7 cellular contexts compared by ENCODE assay signal in genomic region chr9:178970-179383, GRCh38. TPM values are rescaled to one million over a fixed set of nuclear protein-coding genes. Genes with fewer than 3 reads are reported as not detected.
DNase-seq lines count a peak whose midpoint lies in the region; ATAC-seq and TF ChIP-seq lines count a peak whose summit lies in the region.
"Not testable (repeated sequence)": the region's sequence is repeated elsewhere in the genome, so short reads cannot be mapped to it uniquely, and the experiment has no call there.

ZNG1A (minus strand) TSS chr9:179056; CDS start chr9:178969, 87 bp downstream.

- H3F3A ChIP-seq in GM23338 (replicated peaks; ENCODE audit: low read depth), result not testable (repeated sequence)

- not testable (repeated sequence) for H3K79me2 ChIP-seq in GM23338 (replicated peaks; ENCODE audit: insufficient read depth)

- 0 out of 4 replicates have a peak, but pooled peaks of 1 of the 2 experiments have one; percentile 8 for TF ChIP-seq CTCF in GM23338 (conservative IDR thresholded peaks at IDR 0.05; ENCODE audit: low read depth in 2 of 2)
- TF ChIP-seq CTCF in foreskin fibroblast (IDR thresholded peaks at IDR 0.05; ENCODE audit: low read depth, low read length), result not testable (repeated sequence)

- not testable (repeated sequence) for H4K20me1 ChIP-seq in GM23338 (replicated peaks; ENCODE audit: insufficient read depth)

- not testable (repeated sequence) for H3K4me1 ChIP-seq in GM23338 (ENCODE audit: insufficient read depth)

- WGBS in adipose tissue, 3 donors, result 0 to 1% (median 0%) methylated on average over 10 to 20 of the region's 32 CpGs

- H3K36me3 ChIP-seq in GM23338 (ENCODE audit: insufficient read depth), result not testable (repeated sequence)

- H3K4me3 Mint-ChIP-seq in GM23338, result peak within 1 kb of the TSS; percentile 89
- H3K4me3 Mint-ChIP-seq in naive B cell, result peak within 1 kb of the TSS; percentile 32 to 89 (median 81)

- not testable (repeated sequence) for H3K27me3 ChIP-seq in GM23338 (ENCODE audit: insufficient read depth)

- H3K27ac Mint-ChIP-seq in GM23338, result peak within 1 kb of the TSS; percentile 93
- H3K27ac Mint-ChIP-seq in naive B cell, result peak within 1 kb of the TSS in 5 of 6 donors; percentile 81 to 96 (median 94)

- peak within 1 kb of the TSS; percentile 80 for H3K4me2 ChIP-seq in GM23338

- H3K9me2 ChIP-seq in GM23338 (ENCODE audit: insufficient read depth), result not testable (repeated sequence)

- not testable (repeated sequence) for H3K9me3 Mint-ChIP-seq in GM23338, naive B cell

- H3K27me3 Mint-ChIP-seq in GM23338 (ENCODE audit: insufficient read depth, low read depth, poor library complexity); naive B cell: not testable (repeated sequence)

- H3K4me3 ChIP-seq in GM23338 (peak within 1 kb of the TSS; percentile 61), foreskin fibroblast (ENCODE audit: low read depth in 1 of 2, low read length in 2 of 2) (peak within 1 kb of the TSS; percentile 61 to 67)

- not testable (repeated sequence) for H2AFZ ChIP-seq in GM23338

- not testable (repeated sequence) for H3K4me1 Mint-ChIP-seq in GM23338, naive B cell

- not testable (repeated sequence) for H3K27ac ChIP-seq in GM23338 (ENCODE audit: low read depth); adipose tissue (ENCODE audit: low read depth, low read length)

- not testable (repeated sequence) for ATAC-seq in GM23338; naive B cell (ENCODE audit: low read depth in 2 of 2)

- DNase-seq in GM23338 (ENCODE audit: low spot score), result peak; percentile 83
- peak; percentile 75 to 84 for DNase-seq in NCI-H526 (lab: John Stamatoyannopoulos, UW)
- DNase-seq in activated CD4-positive, alpha-beta T cell treated with anti-CD3 and anti-CD28 coated beads for 1 hour, result peak; percentile 72
- DNase-seq in foreskin fibroblast, result peak in 1 of 2 donors; percentile 23
- DNase-seq in naive B cell, result peak; percentile 83
- peak; percentile 78 for DNase-seq in stimulated activated CD4-positive, alpha-beta T cell treated with anti-CD3 and anti-CD28 coated beads, Interleukin-2, amount 100 ng/mL, for 4 hours (ENCODE audit: low read depth)

- not testable (repeated sequence) for H3K36me3 Mint-ChIP-seq in GM23338 (ENCODE audit: low read depth); naive B cell

RNA-seq across cellular contexts. Expression of gene ZNG1A, which starts in this region (rescaled TPM):
- total RNA-seq in GM23338 (2014; rRNA removed; shearing (Covaris generic)), result 65.5 and 70.3 TPM in 2 replicates
- polyA plus RNA-seq in GM23338 (2016; fragmentation: Nextera tagmentation; extraction: Ambion mirVana) (167 and 180 TPM in 2 replicates), adipose tissue (10 to 100 TPM; 21.5 to 24.3 (median 23.6) TPM), naive B cell (ENCODE audit: low read depth in 6 of 6) (10 to 100 TPM; 16.4 to 60.3 (median 26.9) TPM)
